33 cellular contexts compared by ENCODE assay signal in genomic region chr1:14352897-14353296, GRCh38.
"Had no signal": no experiment of that assay in that cellular context is flagged by ENCODE, and none has a peak within 500 bp of the region (broad histone marks: within the 10 kb centered on the region; RNA-seq: fewer than 3 reads in every experiment).

No MANE protein-coding gene starts in this region.

- H3K27me3 ChIP-seq: adrenal gland, body of pancreas, brain microvascular endothelial cell, breast epithelium had no signal

- H3K9me3 ChIP-seq: adrenal gland, body of pancreas had no signal

- H3K27ac ChIP-seq: adrenal gland, body of pancreas, brain microvascular endothelial cell, breast epithelium, VCaP had no signal

- H3K4me1 ChIP-seq: adrenal gland, body of pancreas, breast epithelium had no signal

- H3K36me3 ChIP-seq: adrenal gland, brain microvascular endothelial cell, breast epithelium had no signal

- DNase-seq: activated B cell treated with CpG ODN at 0.5 μM for 24 hours; activated CD4-positive, alpha-beta memory T cell treated with anti-CD3 and anti-CD28 coated beads for 36 hours; activated CD4-positive, alpha-beta T cell treated with anti-CD3 and anti-CD28 coated beads for 4 hours; activated CD4-positive, alpha-beta T cell treated with anti-CD3 and anti-CD28 coated beads, Interleukin-2, amount 10 ng/mL, durations not matched to agents 24 days and 14 days; activated CD4-positive, alpha-beta T cell treated with anti-CD3 and anti-CD28 coated beads, Interleukin-2, amount 50 U/mL, for 1 hour; activated CD4-positive, alpha-beta T cell treated with anti-CD3 and anti-CD28 coated beads, Interleukin-2, amount 50 U/mL, for 4 hours; activated CD4-positive, CD25-positive, alpha-beta regulatory T cell treated with anti-CD3 and anti-CD28 coated beads, Interleukin-2, amount 50 U/mL, for 72 hours; activated CD8-positive, alpha-beta memory T cell treated with anti-CD3 and anti-CD28 coated beads, Interleukin-2, amount 50 U/mL, for 4 hours; activated CD8-positive, alpha-beta T cell treated with anti-CD3 and anti-CD28 coated beads for 36 hours; activated effector memory CD4-positive, alpha-beta T cell treated with anti-CD3 and anti-CD28 coated beads, Interleukin-2, amount 50 U/mL, for 16 hours; activated gamma-delta T cell treated with Interleukin-2 at 50 U/mL for 16 hours; activated naive CD4-positive, alpha-beta T cell; activated naive CD4-positive, alpha-beta T cell treated with anti-CD3 and anti-CD28 coated beads for 36 hours; activated naive CD4-positive, alpha-beta T cell treated with anti-CD3 and anti-CD28 coated beads, Interleukin-2, amount 50 U/mL, for 16 hours; activated naive CD8-positive, alpha-beta T cell treated with anti-CD3 and anti-CD28 coated beads for 36 hours; activated T-cell treated with anti-CD3 and anti-CD28 coated beads for 4 hours; activated T-cell treated with anti-CD3 and anti-CD28 coated beads, Interleukin-2, amount 50 U/mL, for 1 hour; activated T-cell treated with anti-CD3 and anti-CD28 coated beads, Interleukin-2, amount 50 U/mL, for 4 hours; activated T-cell treated with anti-CD3 and anti-CD28 coated beads, Interleukin-2, amount 50 U/mL, for 72 hours; adrenal gland; amniotic stem cell; aorta; body of pancreas; brain microvascular endothelial cell; central memory CD4-positive, alpha-beta T cell; T-helper 1 cell; T-helper 2 cell; T-helper 9 cell had no signal

- ATAC-seq: activated CD8-positive, alpha-beta T cell treated with anti-CD3 and anti-CD28 coated beads for 36 hours; activated naive CD4-positive, alpha-beta T cell treated with anti-CD3 and anti-CD28 coated beads, Interleukin-2, amount 50 U/mL, for 72 hours; activated T-cell treated with anti-CD3 and anti-CD28 coated beads, Interleukin-2, amount 50 U/mL, for 4 hours; activated T-cell treated with anti-CD3 and anti-CD28 coated beads, Interleukin-2, amount 50 U/mL, for 72 hours; activated T-helper 17 cell treated with anti-CD3 and anti-CD28 coated beads, Interleukin-2, amount 50 U/mL, for 72 hours; body of pancreas had no signal

- H3K4me3 ChIP-seq: adrenal gland, body of pancreas, breast epithelium had no signal

- FAIRE-seq: astrocyte had no signal
